8 cellular contexts compared by ENCODE assay signal in the genomic region with DNA sequence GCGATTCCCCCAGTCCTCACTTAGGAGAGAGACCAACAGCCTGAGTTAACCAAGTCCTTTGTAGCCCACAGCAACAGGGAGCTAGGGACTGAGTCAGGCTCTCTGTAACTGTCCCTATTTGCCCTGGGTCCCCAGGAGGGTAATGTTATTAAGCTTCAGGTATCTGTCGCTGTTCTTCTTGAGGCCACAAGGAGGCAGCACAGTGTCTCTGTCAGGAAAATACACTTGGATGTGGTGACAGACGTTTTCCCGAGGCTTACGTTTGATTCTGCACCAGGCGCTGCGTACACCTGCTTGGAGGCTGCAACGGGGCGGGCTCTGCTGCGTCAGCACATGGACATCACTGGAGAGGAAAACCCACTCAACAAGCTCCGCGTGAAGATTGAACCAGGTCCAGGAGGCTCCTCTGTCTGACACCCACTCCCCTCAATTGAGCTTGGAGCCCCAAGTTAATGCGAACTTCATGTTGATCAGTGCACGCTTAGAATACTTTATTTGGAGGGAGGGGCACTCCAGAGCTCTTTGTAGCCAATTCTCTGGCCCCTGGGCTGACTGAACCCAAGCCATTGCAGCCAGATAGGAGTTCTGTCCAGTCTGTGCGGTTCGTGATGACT. TPM values are rescaled to one million over a fixed set of nuclear protein-coding genes. Genes with fewer than 3 reads are reported as not detected.
A peak's percentile ranks its signal among the peaks of the same experiment; 100 is the strongest.
DNase-seq lines count a peak whose midpoint lies in the region; ATAC-seq, FAIRE-seq and TF ChIP-seq lines count a peak whose summit lies in the region.

No MANE protein-coding gene starts in this region.

- H3K36me3 Mint-ChIP-seq in neural crest cell (ENCODE audit: low read depth), result peaks cover 13% of the 10 kb centered on the region

- TF ChIP-seq POLR2A in esophagus muscularis mucosa (IDR thresholded peaks at IDR 0.05; ENCODE audit: low read depth), result no peak

- H3K9me3 Mint-ChIP-seq in neural crest cell, result no peaks in the 10 kb centered on the region

- no peak for ATAC-seq in GM21381 (IDR thresholded peaks at IDR 0.05; ENCODE audit: unreplicated experiment)

- H3K4me1 ChIP-seq in esophagus muscularis mucosa, result no peaks in the 10 kb centered on the region

- H3K27ac Mint-ChIP-seq in neural crest cell (ENCODE audit: unreplicated experiment), result no peak overlapping the region

- H3K27me3 Mint-ChIP-seq in neural crest cell (ENCODE audit: low read depth), result no peaks in the 10 kb centered on the region

- peaks cover 69 to 100% (median 91%) of the 10 kb centered on the region in 4 donors for H3K36me3 ChIP-seq in esophagus muscularis mucosa

- FAIRE-seq in TTC549 (lab: Jason Lieb, UNC), result peak; percentile 25

- TF ChIP-seq CTCF in GM12865 (IDR thresholded peaks at IDR 0.05; ENCODE audit: insufficient read depth, low read depth, low read length, missing control alignments), result peak; percentile 69
- TF ChIP-seq CTCF in esophagus muscularis mucosa (IDR thresholded peaks at IDR 0.05), result peak; percentile 50 to 78 (median 56)
- peak; percentile 84 for TF ChIP-seq CTCF in neural crest cell (conservative IDR thresholded peaks at IDR 0.05)

- peaks cover 5% of the 10 kb centered on the region for H3K4me1 Mint-ChIP-seq in neural crest cell

- in situ Hi-C loops in ACHN (cut with HindIII; ENCODE audit: low pct_ligation_motif_present, low pct_unique_long_range_greater_than_20kb, low sequenced_read_pairs), result no loop called here

- TF ChIP-seq EP300 in esophagus muscularis mucosa (IDR thresholded peaks at IDR 0.05), result no peak

- H3K27me3 ChIP-seq in esophagus muscularis mucosa, result no peaks in the 10 kb centered on the region

- no peaks in the 10 kb centered on the region for H3K9me3 ChIP-seq in esophagus muscularis mucosa

- no peak overlapping the region for H3K27ac ChIP-seq in esophagus muscularis mucosa (replicated peaks in 1 of 4)

- 84% methylated on average over 8 of the region's 16 CpGs for WGBS in esophagus muscularis mucosa

- no peak overlapping the region for H3K4me3 Mint-ChIP-seq in neural crest cell

- intact Hi-C loops in esophagus muscularis mucosa (cut with DNase I), result no loop called here

- H3K4me3 ChIP-seq in GM12865 (ENCODE audit: low read depth, low read length) (no peak overlapping the region), esophagus muscularis mucosa (no peak overlapping the region)

- DNase-seq in ACHN (peak; percentile 64), GM12865 (ENCODE audit: low read depth) (peak; percentile 55), NCI-H2029 (lab: John Stamatoyannopoulos, UW) (peak; percentile 57), esophagus muscularis mucosa (ENCODE audit: extremely low spot score) (no peak), neural crest cell (ENCODE audit: low read depth, low spot score) (peak; percentile 35)
- no peak for DNase-seq in activated effector memory CD4-positive, alpha-beta T cell treated with anti-CD3 and anti-CD28 coated beads, Interleukin-2, amount 50 U/mL, for 16 hours

RNA-seq across cellular contexts. Expression of a gene that starts 10.7 kb away (rescaled TPM):
- total RNA-seq in esophagus muscularis mucosa (1 to 10 TPM in 2 of 4 donors, under 1 TPM in 1, not detected in 1; 0.17 to 2.9 (median 1.2) TPM), neural crest cell (0.19 and 0.55 TPM in 2 replicates)

RNA-seq across cellular contexts. Expression of a gene that starts 17.3 kb away (rescaled TPM):
- total RNA-seq in esophagus muscularis mucosa (10 to 100 TPM; 33.0 to 49.0 (median 44.0) TPM), neural crest cell (47.7 and 50.8 TPM in 2 replicates)

RNA-seq across cellular contexts. Expression of a gene that starts 44.4 kb away (rescaled TPM):
- total RNA-seq in esophagus muscularis mucosa (10 to 100 TPM; 30.7 to 46.1 (median 32.4) TPM), neural crest cell (59.6 and 63.9 TPM in 2 replicates)

RNA-seq across cellular contexts. Expression of a gene that starts 53.4 kb away (rescaled TPM):
- total RNA-seq in esophagus muscularis mucosa (1,000 to 10,000 TPM; 1,021 to 1,618 (median 1,290) TPM), neural crest cell (0.19 and 0.39 TPM in 2 replicates)

Comparison
In these comparisons a context has a peak if more than half of its experiments do, and no peak if none do; other contexts are left out.
1. DNase-seq: peak in ACHN (single experiment), GM12865 (single experiment), NCI-H2029 (single experiment) and neural crest cell (single experiment); none in esophagus muscularis mucosa (single experiment) and activated effector memory CD4-positive, alpha-beta T cell treated with anti-CD3 and anti-CD28 coated beads, Interleukin-2, amount 50 U/mL, for 16 hours (single experiment).
2. Peak in every context shown above with its lines, with median percentiles within 50 percentile points of each other: CTCF ChIP-seq.